Comparison of ENCODE assay signal across 16 cellular contexts in the genomic region with DNA sequence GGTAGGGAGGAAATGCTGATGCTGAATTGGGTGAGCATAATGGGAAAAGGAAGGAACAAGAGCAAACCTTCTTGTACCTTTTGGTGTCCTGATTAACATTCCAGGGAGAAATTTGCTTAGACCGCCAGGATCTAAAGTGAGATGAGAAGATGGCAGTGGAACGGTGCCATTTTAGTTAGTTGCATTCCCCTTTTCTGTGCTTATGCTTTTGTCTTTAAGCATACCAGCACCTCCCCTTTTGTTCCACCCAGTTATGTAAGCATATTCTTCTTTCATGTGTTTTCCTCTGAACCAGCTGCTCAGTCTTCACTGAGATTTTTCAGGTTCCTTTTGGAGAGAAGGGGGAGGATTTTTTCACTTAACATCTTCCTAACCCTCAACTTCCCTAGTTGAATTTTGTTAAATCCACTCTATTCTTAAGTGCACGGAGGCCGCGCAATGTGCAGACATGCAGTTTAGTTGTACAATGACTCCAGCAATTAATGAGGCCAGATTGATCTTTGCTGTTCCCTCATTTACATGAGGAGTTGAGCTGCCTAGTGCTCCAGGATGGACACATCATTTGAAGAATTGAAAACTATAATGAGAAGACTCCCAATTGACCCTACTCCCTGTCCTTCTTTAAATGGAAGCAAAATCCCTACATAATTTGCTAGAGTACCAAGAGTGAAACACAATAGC.
DNase-seq lines count a peak whose midpoint lies in the region; ATAC-seq, FAIRE-seq and TF ChIP-seq lines count a peak whose summit lies in the region.
"Had no signal": no experiment of that assay in that cellular context is flagged by ENCODE, and none has a peak within 500 bp of the region (broad histone marks: within the 10 kb centered on the region; RNA-seq: fewer than 3 reads in every experiment).

No MANE protein-coding gene starts in this region.

- peaks cover 15 to 30% of the 10 kb centered on the region in 2 experiments for H4K20me1 ChIP-seq in H1 (replicated peaks in 1 of 2; ENCODE audit: control insufficient read depth in 1 of 2, insufficient read depth in 2 of 2, low read length in 2 of 2)

- H3K14ac ChIP-seq in H1 (ENCODE audit: insufficient read length) = no peak overlapping the region

- no peaks in the 10 kb centered on the region for H3K9me3 ChIP-seq in CD4-positive, CD25-positive, alpha-beta regulatory T cell (ENCODE audit: control insufficient read depth in 2 of 2, low read length in 2 of 2)
- no peaks in the 10 kb centered on the region for H3K9me3 ChIP-seq in KOPT-K1 (ENCODE audit: insufficient read depth, low read length, poor library complexity, severe bottlenecking)
- H3K9me3 ChIP-seq in H1 (ENCODE audit: insufficient read depth in 2 of 2, low read depth in 1 of 2, low read length in 1 of 2) = no peaks in the 10 kb centered on the region

- peaks cover 71% of the 10 kb centered on the region for H3K4me1 ChIP-seq in CD4-positive, CD25-positive, alpha-beta regulatory T cell (ENCODE audit: control insufficient read depth, insufficient read depth, low read length, poor library complexity, severe bottlenecking)
- H3K4me1 ChIP-seq in H1 (replicated peaks in 1 of 4; ENCODE audit: control insufficient read depth in 3 of 4, insufficient read depth in 4 of 4, low read length in 3 of 4) = peaks cover 6 to 40% (median 21%) of the 10 kb centered on the region in 4 experiments; a peak in 4 of 7 replicates

- no peak for TF ChIP-seq CTCF in H1 (IDR thresholded peaks at IDR 0.05; ENCODE audit: control extremely low read depth in 1 of 3, insufficient read depth in 1 of 3, low read depth in 1 of 3, low read length in 3 of 3)
- no peak for TF ChIP-seq CTCF in nephron (IDR thresholded peaks at IDR 0.05; ENCODE audit: unreplicated experiment in 3 of 3)

- H3K23ac ChIP-seq in H1 (ENCODE audit: insufficient read length) = no peak overlapping the region

- H3K4me2 ChIP-seq in H1 (ENCODE audit: insufficient read depth in 1 of 2, low read depth in 2 of 2, low read length in 2 of 2) = no peak overlapping the region; a peak in 1 of 4 replicates
- H3K4me2 ChIP-seq: KMS-11 had no signal

- H3K79me1 ChIP-seq in H1 (ENCODE audit: low read depth, low read length) = peaks cover 13% of the 10 kb centered on the region

- H4K91ac ChIP-seq in H1 (replicated peaks; ENCODE audit: insufficient read length, low read length) = peak overlapping the region; percentile 26

- 99% methylated on average over 5 of the region's 5 CpGs; no CpG with 5 or more reads in 1 of the 2 experiments for WGBS in H1 (ENCODE audit: extremely low coverage in 1 of 2, insufficient coverage in 1 of 2, insufficient read length in 1 of 2, insufficient replicate concordance in 2 of 2, low coverage in 1 of 2, low lambda C conversion rate in 2 of 2, missing lambda C conversion rate in 1 of 2), 2 experiments

- H3K79me2 ChIP-seq in H1 (ENCODE audit: control insufficient read depth in 1 of 2, insufficient read depth in 2 of 2, low read length in 2 of 2) = peaks cover 21 to 99% of the 10 kb centered on the region in 2 experiments

- no peak overlapping the region for H2AFZ ChIP-seq in H1 (ENCODE audit: low read length)

- no peak overlapping the region for H3K56ac ChIP-seq in H1 (replicated peaks; ENCODE audit: insufficient read length, low read depth, low read length)

- no peaks in the 10 kb centered on the region for H3K36me3 ChIP-seq in CD4-positive, CD25-positive, alpha-beta regulatory T cell (ENCODE audit: control insufficient read depth, insufficient read depth, low read length)
- H3K36me3 ChIP-seq in KOPT-K1 (ENCODE audit: insufficient read depth, low read length) (no peaks in the 10 kb centered on the region), H1 (ENCODE audit: control insufficient read depth in 2 of 4, insufficient read depth in 4 of 4, low read length in 3 of 4) (no peaks in the 10 kb centered on the region)

- H3K4me3 Mint-ChIP-seq in CD4-positive, CD25-positive, alpha-beta regulatory T cell = peak overlapping the region in 2 of 4 donors; percentile 27 to 64
- H3K4me3 Mint-ChIP-seq in nephron = no peak overlapping the region
- H3K4me3 Mint-ChIP-seq: activated CD4-positive, alpha-beta T cell treated with anti-CD3 and anti-CD28 coated beads, Interleukin-2, amount 10 ng/mL, durations not matched to agents 7 days and 5 days had no signal

- H2BK20ac ChIP-seq in H1 (ENCODE audit: low read length) = no peak overlapping the region

- FAIRE-seq in H1 (lab: Jason Lieb, UNC) = no peak
- FAIRE-seq: islet of Langerhans had no signal

- H2BK120ac ChIP-seq in H1 (replicated peaks; ENCODE audit: low read depth, low read length) = no peak overlapping the region

- no peak for TF ChIP-seq POLR2A in H1 (IDR thresholded peaks at IDR 0.05; ENCODE audit: control extremely low read depth in 1 of 2, low read depth in 2 of 2, low read length in 2 of 2)

- H3K27ac Mint-ChIP-seq in CD4-positive, CD25-positive, alpha-beta regulatory T cell = peak overlapping the region in 2 of 3 donors; percentile 12 to 73
- H3K27ac Mint-ChIP-seq in nephron = peak overlapping the region in 2 of 3 experiments; percentile 14 to 61

- H3K4ac ChIP-seq in H1 (replicated peaks; ENCODE audit: insufficient read length, low read depth, low read length) = no peak overlapping the region

- H3K4me3 ChIP-seq in CD4-positive, CD25-positive, alpha-beta regulatory T cell (ENCODE audit: low read depth, low read length) = peak overlapping the region; percentile 20
- no peak overlapping the region for H3K4me3 ChIP-seq in H1 (ENCODE audit: extremely low read depth in 1 of 4, insufficient read depth in 2 of 4, low read depth in 3 of 4, low read length in 4 of 4)

- H2BK15ac ChIP-seq in H1 (ENCODE audit: low read length) = no peak overlapping the region; the same call in 1 of the 2 replicates

- H2AK5ac ChIP-seq in H1 (ENCODE audit: low read depth, low read length) = no peak overlapping the region

- H3K18ac ChIP-seq in H1 (ENCODE audit: extremely low read depth, low read length) = peak overlapping the region; percentile 26

- no peak for ATAC-seq in CD4-positive, CD25-positive, alpha-beta regulatory T cell (ENCODE audit: low read depth in 2 of 2)
- ATAC-seq in HG02642 (IDR thresholded peaks at IDR 0.05; ENCODE audit: poor library complexity, unreplicated experiment) = no peak
- ATAC-seq in HG02840 (IDR thresholded peaks at IDR 0.05; ENCODE audit: low FRiP score, unreplicated experiment) = no peak

- no peaks in the 10 kb centered on the region for H3K27me3 ChIP-seq in CD4-positive, CD25-positive, alpha-beta regulatory T cell (ENCODE audit: control insufficient read depth, insufficient read depth, low read length)
- H3K27me3 ChIP-seq in H1 (replicated peaks in 1 of 4; ENCODE audit: control insufficient read depth in 3 of 4, extremely low read depth in 1 of 4, insufficient read depth in 3 of 4, low read length in 3 of 4) = no peaks in the 10 kb centered on the region

- H4K8ac ChIP-seq in H1 (ENCODE audit: extremely low read depth, insufficient read depth, low read length) = no peak overlapping the region

- no peak overlapping the region for H2BK5ac ChIP-seq in H1 (ENCODE audit: low read depth, low read length)

- no peak for TF ChIP-seq RAD21 in H1 (IDR thresholded peaks at IDR 0.05 in 1 of 2, conservative IDR thresholded peaks at IDR 0.05 in 1 of 2; ENCODE audit: low read depth in 2 of 2, low read length in 2 of 2)

- no peak overlapping the region; the same call in 1 of the 2 replicates for H2BK12ac ChIP-seq in H1 (ENCODE audit: low read depth, low read length)

- H3K27ac ChIP-seq in CD4-positive, CD25-positive, alpha-beta regulatory T cell (ENCODE audit: insufficient read depth, low read length, poor library complexity, severe bottlenecking) = no peak overlapping the region
- H3K27ac ChIP-seq in KOPT-K1 (ENCODE audit: low read depth, low read length, poor library complexity, severe bottlenecking) (peak overlapping the region; percentile 12), H1 (ENCODE audit: low read depth, low read length) (no peak overlapping the region)
- H3K27ac ChIP-seq: KMS-11 had no signal

- H3K23me2 ChIP-seq in H1 (ENCODE audit: low read depth, low read length) = no peaks in the 10 kb centered on the region; the same call in 1 of the 2 replicates

- H3K27me3 Mint-ChIP-seq in CD4-positive, CD25-positive, alpha-beta regulatory T cell = no peaks in the 10 kb centered on the region
- H3K27me3 Mint-ChIP-seq in nephron (ENCODE audit: low read depth) = no peaks in the 10 kb centered on the region
- H3K27me3 Mint-ChIP-seq: activated CD4-positive, alpha-beta T cell treated with anti-CD3 and anti-CD28 coated beads, Interleukin-2, amount 10 ng/mL, durations not matched to agents 7 days and 5 days had no signal

- DNase-seq in CD4-positive, CD25-positive, alpha-beta regulatory T cell = no peak
- DNase-seq in H1 (ENCODE audit: low read depth in 1 of 2, low spot score in 2 of 2) = no peak
- no peak for DNase-seq in NK-92 treated with Interleukin-12 subunit alpha and Interleukin-12 subunit beta, amount 100 ng/mL, for 24 hours (lab: John Stamatoyannopoulos, UW)
- no peak for DNase-seq in SIG-M5 treated with dmso at 0.1 percent for 504 hours (lab: John Stamatoyannopoulos, UW; ENCODE audit: unreplicated experiment)
- DNase-seq: activated CD4-positive, alpha-beta T cell treated with anti-CD3 and anti-CD28 coated beads, Interleukin-2, amount 10 ng/mL, durations not matched to agents 7 days and 5 days; activated T-cell treated with anti-CD3 and anti-CD28 coated beads for 4 hours; DMS79; NCI-H1436 treated with DMSO at 0.1 percent for 48 hours; SHP77 treated with DMSO at 0.1 percent for 48 hours; T1000 had no signal

- POLR2A ChIA-PET in H1 (lab: Charles Lee; ENCODE audit: partially characterized antibody) = interaction anchor here (0.9 to 1.5 kb wide), 2 partner anchors 12 to 74 kb away, joined by 4 to 5 read pairs; partner anchors contain the start of gene MAP4K4

- no peaks in the 10 kb centered on the region for H3K36me3 Mint-ChIP-seq in CD4-positive, CD25-positive, alpha-beta regulatory T cell
- peaks cover 4% of the 10 kb centered on the region for H3K36me3 Mint-ChIP-seq in nephron (ENCODE audit: low read depth)

- no peak overlapping the region for H4K5ac ChIP-seq in H1 (ENCODE audit: insufficient read length, low read depth, low read length)

- no peaks in the 10 kb centered on the region for H3K9me3 Mint-ChIP-seq in CD4-positive, CD25-positive, alpha-beta regulatory T cell
- no peaks in the 10 kb centered on the region for H3K9me3 Mint-ChIP-seq in nephron

- no peak overlapping the region for H3K9ac ChIP-seq in H1 (replicated peaks in 1 of 4; ENCODE audit: extremely low read depth in 1 of 4, low read depth in 3 of 4, low read length in 3 of 4)
- H3K9ac ChIP-seq: KMS-11 had no signal

- CTCF ChIA-PET in H1 (lab: Charles Lee; ENCODE audit: partially characterized antibody) = interaction anchor here (1.1 to 3.2 kb wide), 22 partner anchors 8 to 354 kb away, joined by 3 to 15 read pairs (median 5); no protein-coding TSS in a partner anchor

- peaks cover 44 to 97% (median 81%) of the 10 kb centered on the region in 4 donors for H3K4me1 Mint-ChIP-seq in CD4-positive, CD25-positive, alpha-beta regulatory T cell
- peaks cover 90% of the 10 kb centered on the region for H3K4me1 Mint-ChIP-seq in nephron

- no peak for TF ChIP-seq EP300 in H1 (IDR thresholded peaks at IDR 0.05; ENCODE audit: borderline replicate concordance in 1 of 2, low read depth in 2 of 2, low read length in 2 of 2)

TF ChIP-seq in H1, 55 proteins besides CTCF, POLR2A, EP300 and RAD21 (continues in another document):
- TF ChIP-seq CEBPB (IDR thresholded peaks at IDR 0.05; ENCODE audit: low read depth, low read length) (no peak), RXRA (IDR thresholded peaks at IDR 0.05; ENCODE audit: insufficient read depth, low read depth, low read length) (no peak)
